In genomic region chr17:1367351-1367745, GRCh38 we compare ENCODE assay signal across 1 cellular context.
TF ChIP-seq lines count a peak whose summit lies in the region.

No MANE protein-coding gene starts in this region.

TF ChIP-seq in GM23338, 12 proteins besides CTCF, POLR2A, EP300 and RAD21 (continued from another document):
- TF ChIP-seq ZNF462 (CRISPR knock-in tag; IDR thresholded peaks at IDR 0.05) (no peak), POLR2AphosphoS5 (IDR thresholded peaks at IDR 0.05; ENCODE audit: low read depth) (no peak), ETS1 (IDR thresholded peaks at IDR 0.05) (no peak), NANOG (IDR thresholded peaks at IDR 0.05; ENCODE audit: borderline replicate concordance) (no peak), EZH2 (IDR thresholded peaks at IDR 0.05; ENCODE audit: low read depth, unreplicated experiment) (no peak), CREB1 (CRISPR knock-in tag; IDR thresholded peaks at IDR 0.05; ENCODE audit: low read depth) (no peak), EZH2phosphoT487 (IDR thresholded peaks at IDR 0.05; ENCODE audit: unreplicated experiment) (no peak), ZNF114 (CRISPR knock-in tag; IDR thresholded peaks at IDR 0.05) (no peak), JUNB (IDR thresholded peaks at IDR 0.05; ENCODE audit: unreplicated experiment) (no peak), REST (IDR thresholded peaks at IDR 0.05; ENCODE audit: unreplicated experiment) (no peak)
TF ChIP-seq in GM23338: peak in this region for 0.
